In the genomic region with DNA sequence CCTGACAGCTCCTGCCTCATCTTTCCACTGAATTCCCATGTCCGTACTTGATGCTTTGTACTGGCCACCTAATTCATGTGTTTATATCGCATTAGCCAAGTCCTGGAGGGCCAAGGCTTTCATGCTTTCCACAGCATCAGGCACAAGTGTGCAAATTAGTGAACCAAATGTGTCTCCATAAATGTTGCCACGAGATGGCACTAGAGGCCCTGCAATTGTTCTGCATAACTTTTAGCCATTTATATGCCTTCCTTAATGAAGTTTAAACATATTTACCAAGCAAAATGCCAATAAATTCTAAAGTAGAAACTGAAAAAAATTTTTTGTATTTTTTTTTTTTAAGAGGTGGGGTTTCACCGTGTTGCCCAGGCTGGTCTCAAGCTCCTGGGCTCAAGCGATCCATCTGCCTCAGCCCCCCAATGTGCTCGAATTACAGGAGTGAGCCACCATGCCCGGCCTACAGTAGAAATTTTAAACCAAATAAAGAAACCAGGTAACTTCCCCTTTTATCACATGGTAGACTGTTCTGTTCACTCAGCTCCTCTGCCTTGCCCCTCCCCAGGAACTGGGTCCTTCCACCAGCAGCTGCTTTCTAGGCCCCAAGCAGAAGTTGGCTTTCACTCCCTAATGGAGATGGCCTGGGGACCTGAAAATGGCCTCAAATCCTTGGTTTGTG, we compare ENCODE assay signal across 8 cellular contexts. TPM values are rescaled to one million over a fixed set of nuclear protein-coding genes. Genes with fewer than 3 reads are reported as not detected.
DNase-seq lines count a peak whose midpoint lies in the region; ATAC-seq and TF ChIP-seq lines count a peak whose summit lies in the region.

No MANE protein-coding gene starts in this region.

- ATAC-seq in CD4-positive, alpha-beta T cell (ENCODE audit: poor library complexity): peak; percentile 62
- peak; percentile 38 to 58 for ATAC-seq in activated T-cell treated with anti-CD3 and anti-CD28 coated beads, Interleukin-2, amount 50 U/mL, for 4 hours
- ATAC-seq in GM18519 (IDR thresholded peaks at IDR 0.05; ENCODE audit: low FRiP score, unreplicated experiment) (no peak), HG03139 (IDR thresholded peaks at IDR 0.05; ENCODE audit: unreplicated experiment) (no peak)

- TF ChIP-seq CTCF in CD4-positive, alpha-beta T cell (IDR thresholded peaks at IDR 0.05): peak; percentile 72
- TF ChIP-seq CTCF in fibroblast of villous mesenchyme (IDR thresholded peaks at IDR 0.05; ENCODE audit: insufficient read depth, low read depth, low read length): peak; percentile 75
- TF ChIP-seq CTCF in osteocyte (IDR thresholded peaks at IDR 0.05): peak; percentile 78

- H3K4me1 Mint-ChIP-seq in CD4-positive, alpha-beta T cell (ENCODE audit: low read depth): no peaks in the 10 kb centered on the region
- peaks cover 2% of the 10 kb centered on the region for H3K4me1 Mint-ChIP-seq in activated T-cell treated with anti-CD3 and anti-CD28 coated beads, Interleukin-2, amount 50 U/mL, for 4 hours (ENCODE audit: low read depth)
- no peaks in the 10 kb centered on the region for H3K4me1 Mint-ChIP-seq in osteocyte (ENCODE audit: unreplicated experiment)

- H3K9me3 ChIP-seq in CD4-positive, alpha-beta T cell (ENCODE audit: control insufficient read depth, low read length): no peaks in the 10 kb centered on the region

- peaks cover 40% of the 10 kb centered on the region for H3K36me3 Mint-ChIP-seq in CD4-positive, alpha-beta T cell (ENCODE audit: low read depth)
- H3K36me3 Mint-ChIP-seq in activated T-cell treated with anti-CD3 and anti-CD28 coated beads, Interleukin-2, amount 50 U/mL, for 4 hours (ENCODE audit: insufficient read depth): peaks cover 12% of the 10 kb centered on the region
- peaks cover 15% of the 10 kb centered on the region for H3K36me3 Mint-ChIP-seq in osteocyte (ENCODE audit: unreplicated experiment)

- no peak overlapping the region for H3K4me3 Mint-ChIP-seq in CD4-positive, alpha-beta T cell
- H3K4me3 Mint-ChIP-seq in activated T-cell treated with anti-CD3 and anti-CD28 coated beads, Interleukin-2, amount 50 U/mL, for 4 hours: no peak overlapping the region
- H3K4me3 Mint-ChIP-seq in osteocyte (ENCODE audit: unreplicated experiment): no peak overlapping the region

- no peaks in the 10 kb centered on the region for H3K27me3 Mint-ChIP-seq in CD4-positive, alpha-beta T cell
- H3K27me3 Mint-ChIP-seq in activated T-cell treated with anti-CD3 and anti-CD28 coated beads, Interleukin-2, amount 50 U/mL, for 4 hours (ENCODE audit: low read depth): no peaks in the 10 kb centered on the region
- H3K27me3 Mint-ChIP-seq in osteocyte (ENCODE audit: unreplicated experiment): no peaks in the 10 kb centered on the region

- peaks cover 3% of the 10 kb centered on the region for H3K36me3 ChIP-seq in H7 (replicated peaks; ENCODE audit: control insufficient read depth, insufficient read depth, low read length)

- intact Hi-C loops in CD4-positive, alpha-beta T cell (cut with DNase I, micrococcal nuclease): loop anchor here (1.0 to 5.0 kb wide), 5 partner anchors 113 to 454 kb away; a partner anchor contains a TSS

- H3K9me3 Mint-ChIP-seq in CD4-positive, alpha-beta T cell: no peaks in the 10 kb centered on the region
- H3K9me3 Mint-ChIP-seq in activated T-cell treated with anti-CD3 and anti-CD28 coated beads, Interleukin-2, amount 50 U/mL, for 4 hours: no peaks in the 10 kb centered on the region
- H3K9me3 Mint-ChIP-seq in osteocyte (ENCODE audit: unreplicated experiment): no peaks in the 10 kb centered on the region

- POLR2A ChIA-PET in CD4-positive, alpha-beta T cell (lab: Charles Lee): no interaction called here

- H3K27ac Mint-ChIP-seq in CD4-positive, alpha-beta T cell: no peak overlapping the region
- H3K27ac Mint-ChIP-seq in osteocyte (ENCODE audit: unreplicated experiment): no peak overlapping the region

- H3K4me3 ChIP-seq in H7 (ENCODE audit: insufficient read depth, low read depth, low read length) (no peak overlapping the region), fibroblast of villous mesenchyme (ENCODE audit: low read depth, low read length) (no peak overlapping the region)

- peak; percentile 20 to 51 (median 36) for DNase-seq in CD4-positive, alpha-beta T cell
- DNase-seq in H7: peak; percentile 62
- DNase-seq in NOMO-1 treated with DMSO at 0.1 percent for 48 hours (lab: John Stamatoyannopoulos, UW; ENCODE audit: unreplicated experiment): peak; percentile 90
- peak; percentile 44 for DNase-seq in activated T-cell treated with anti-CD3 and anti-CD28 coated beads, Interleukin-2, amount 50 U/mL, for 4 hours
- DNase-seq in fibroblast of villous mesenchyme (ENCODE audit: low read depth): peak; percentile 58
- DNase-seq in osteocyte (ENCODE audit: extremely low spot score, unreplicated experiment): no peak

- H3K27me3 ChIP-seq in CD4-positive, alpha-beta T cell (ENCODE audit: control insufficient read depth, insufficient read depth, low read length): no peaks in the 10 kb centered on the region
- no peaks in the 10 kb centered on the region for H3K27me3 ChIP-seq in H7 (ENCODE audit: control insufficient read depth, insufficient read depth, low read length)

- no peak overlapping the region for H3K27ac ChIP-seq in CD4-positive, alpha-beta T cell (ENCODE audit: low read depth, low read length)

- CTCF ChIA-PET in CD4-positive, alpha-beta T cell (lab: Charles Lee): interaction anchor here (0.7 to 2.2 kb wide), 7 partner anchors 9 to 166 kb away, joined by 3 to 7 read pairs (median 4); no protein-coding TSS in a partner anchor

RNA-seq across cellular contexts. Expression of a gene that starts 20.8 kb away (rescaled TPM):
- 10 to 100 TPM; 14.7 to 16.8 TPM for total RNA-seq in CD4-positive, alpha-beta T cell
- total RNA-seq in H7 (2014; rRNA removed; shearing (Covaris generic)): 3.1 and 4.5 TPM in 2 replicates
- total RNA-seq in activated T-cell treated with anti-CD3 and anti-CD28 coated beads, Interleukin-2, amount 50 U/mL, for 4 hours: 1 to 10 TPM; 7.9 to 9.8 (median 9.3) TPM
- 2.6 and 4.2 TPM in 2 replicates for total RNA-seq in fibroblast of villous mesenchyme
- 8.8 and 9.6 TPM in 2 replicates for total RNA-seq in osteocyte

RNA-seq across cellular contexts. Expression of a gene that starts 49.0 kb away (rescaled TPM):
- 10 to 100 TPM; 10.1 to 10.4 TPM for total RNA-seq in CD4-positive, alpha-beta T cell
- 18.7 and 22.7 TPM in 2 replicates for total RNA-seq in H7 (2014; rRNA removed; shearing (Covaris generic))
- total RNA-seq in activated T-cell treated with anti-CD3 and anti-CD28 coated beads, Interleukin-2, amount 50 U/mL, for 4 hours: 10 to 100 TPM; 38.3 to 46.0 (median 43.0) TPM
- total RNA-seq in fibroblast of villous mesenchyme: 24.5 and 27.2 TPM in 2 replicates
- total RNA-seq in osteocyte: 44.9 and 46.7 TPM in 2 replicates

RNA-seq across cellular contexts. Expression of a gene that starts 49.5 kb away (rescaled TPM):
- total RNA-seq in CD4-positive, alpha-beta T cell: 10 to 100 TPM; 14.9 to 15.7 TPM
- total RNA-seq in H7 (2014; rRNA removed; shearing (Covaris generic)): 4.2 and 7.6 TPM in 2 replicates
- 10 to 100 TPM; 10.3 to 12.2 (median 10.5) TPM for total RNA-seq in activated T-cell treated with anti-CD3 and anti-CD28 coated beads, Interleukin-2, amount 50 U/mL, for 4 hours
- total RNA-seq in fibroblast of villous mesenchyme: 9.1 and 9.7 TPM in 2 replicates
- 9.4 and 11.8 TPM in 2 replicates for total RNA-seq in osteocyte

Comparison
In these comparisons a context has a peak if more than half of its experiments do, and no peak if none do; other contexts are left out.
1. ATAC-seq: peak in CD4-positive, alpha-beta T cell (single experiment) and activated T-cell treated with anti-CD3 and anti-CD28 coated beads, Interleukin-2, amount 50 U/mL, for 4 hours (2 of 2); none in GM18519 (single experiment) and HG03139 (single experiment).
2. Peak in every context shown above with its lines, with median percentiles within 50 percentile points of each other: CTCF ChIP-seq.